11 cellular contexts compared by ENCODE assay signal in genomic region chr3:110568246-110568645, GRCh38.
DNase-seq lines count a peak whose midpoint lies in the region; ATAC-seq and TF ChIP-seq lines count a peak whose summit lies in the region.
"Had no signal": no experiment of that assay in that cellular context is flagged by ENCODE, and none has a peak within 500 bp of the region (broad histone marks: within the 10 kb centered on the region; RNA-seq: fewer than 3 reads in every experiment).

No MANE protein-coding gene starts in this region.

- DNase-seq in AG09309 (ENCODE audit: low read depth) = peak; percentile 52
- DNase-seq in fibroblast of peridontal ligament (ENCODE audit: extremely low read depth) = peak; percentile 95
- no peak for DNase-seq in MV-4-11 (lab: John Stamatoyannopoulos, UW)
- no peak for DNase-seq in activated CD8-positive, alpha-beta memory T cell treated with anti-CD3 and anti-CD28 coated beads, Interleukin-2, amount 50 U/mL, for 4 hours
- no peak for DNase-seq in NOMO-1 (lab: John Stamatoyannopoulos, UW; ENCODE audit: unreplicated experiment in 2 of 2)
- DNase-seq in tibial artery = no peak
- DNase-seq: COR-L47, NCI-H345 had no signal

- no peaks in the 10 kb centered on the region for H4K20me1 ChIP-seq in KMS-11 (ENCODE audit: insufficient read depth)

- H3K4me2 ChIP-seq in KMS-11 = peak overlapping the region; percentile 26; the same call in 1 of the 2 replicates

- peaks cover 20% of the 10 kb centered on the region for H3K4me1 ChIP-seq in KMS-11 (ENCODE audit: low read depth, poor library complexity, severe bottlenecking)
- H3K4me1 ChIP-seq in tibial artery = no peaks in the 10 kb centered on the region

- H3K36me3 ChIP-seq in KMS-11 (ENCODE audit: insufficient read depth) (no peaks in the 10 kb centered on the region), tibial artery (no peaks in the 10 kb centered on the region)
- H3K36me3 ChIP-seq: cardiac muscle cell had no signal

- H3K79me2 ChIP-seq in KMS-11 (ENCODE audit: insufficient read depth, low read depth) = no peaks in the 10 kb centered on the region

- H3K4me3 ChIP-seq in AG09309 (ENCODE audit: control insufficient read depth, low read depth, low read length) (no peak overlapping the region), KMS-11 (IDR thresholded peaks at IDR 0.05; ENCODE audit: insufficient read depth, low read depth, low read length) (no peak overlapping the region), tibial artery (no peak overlapping the region)
- H3K4me3 ChIP-seq: cardiac muscle cell had no signal

- ATAC-seq in GM21619 (IDR thresholded peaks at IDR 0.05; ENCODE audit: unreplicated experiment) = peak; percentile 76

- intact Hi-C loops in tibial artery (cut with DNase I; ENCODE audit: low total_unique reads) = no loop called here

- TF ChIP-seq CTCF in AG09309 (IDR thresholded peaks at IDR 0.05; ENCODE audit: control insufficient read depth, insufficient read depth, low read depth, low read length, missing control alignments) (no peak), KMS-11 (conservative IDR thresholded peaks at IDR 0.05; ENCODE audit: low read depth, low read length) (no peak), tibial artery (IDR thresholded peaks at IDR 0.05) (no peak)

- no peaks in the 10 kb centered on the region for H3K9me3 ChIP-seq in tibial artery

- H2AFZ ChIP-seq in KMS-11 (ENCODE audit: low read depth) = no peak overlapping the region

- H3K27me3 ChIP-seq in KMS-11 (ENCODE audit: insufficient read depth, low read depth) = no peaks in the 10 kb centered on the region
- no peaks in the 10 kb centered on the region for H3K27me3 ChIP-seq in tibial artery
- H3K27me3 ChIP-seq: cardiac muscle cell had no signal

- H3K27ac ChIP-seq in KMS-11 (no peak overlapping the region), tibial artery (no peak overlapping the region)
- H3K27ac ChIP-seq: cardiac muscle cell had no signal

- no peak overlapping the region for H3K9ac ChIP-seq in KMS-11

Comparison
In these comparisons a context has a peak if more than half of its experiments do, and no peak if none do; other contexts are left out.
1. DNase-seq: peak in AG09309 (single experiment) and fibroblast of peridontal ligament (single experiment); none in MV-4-11 (single experiment), activated CD8-positive, alpha-beta memory T cell treated with anti-CD3 and anti-CD28 coated beads, Interleukin-2, amount 50 U/mL, for 4 hours (single experiment), NOMO-1 (0 of 2) and tibial artery (0 of 2).